Comparison of ENCODE assay signal across 15 cellular contexts in the genomic region with DNA sequence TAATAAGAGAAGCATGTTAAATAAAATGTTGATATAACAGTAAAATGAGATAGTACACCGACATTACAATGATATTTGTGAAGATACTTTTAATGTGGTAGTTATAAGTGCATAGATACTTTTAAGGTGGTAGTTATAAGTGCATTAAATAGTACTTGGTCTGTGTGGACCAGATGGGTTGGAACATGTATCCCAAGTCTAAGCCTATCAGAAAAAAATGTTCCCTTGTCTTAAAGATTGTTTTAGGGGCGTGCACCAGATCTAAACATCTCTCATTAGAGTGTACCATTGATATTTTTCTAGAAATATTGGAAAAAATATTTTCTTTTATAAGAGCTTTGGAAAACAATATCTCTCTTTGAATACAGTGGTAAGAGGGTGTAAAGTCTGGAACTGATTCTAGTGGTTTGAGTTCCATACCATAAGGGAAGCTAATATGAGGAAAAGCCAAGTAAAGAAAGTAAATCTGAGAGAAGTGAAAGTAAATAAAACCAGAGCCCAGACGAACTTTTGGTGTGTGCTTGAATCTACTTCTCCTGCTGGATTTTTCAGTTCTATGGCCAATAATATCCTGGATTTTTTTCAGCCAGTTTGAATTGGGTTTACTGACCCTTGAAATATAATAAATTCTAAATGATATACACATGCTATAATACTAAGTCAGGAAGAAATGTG.
DNase-seq lines count a peak whose midpoint lies in the region; ATAC-seq and TF ChIP-seq lines count a peak whose summit lies in the region.
"Had no signal": no experiment of that assay in that cellular context is flagged by ENCODE, and none has a peak within 500 bp of the region (broad histone marks: within the 10 kb centered on the region; RNA-seq: fewer than 3 reads in every experiment).

No MANE protein-coding gene starts in this region.

- H4K8ac ChIP-seq in IMR-90 (ENCODE audit: low read depth in 2 of 2, low read length in 2 of 2) = no peak overlapping the region

- H2BK5ac ChIP-seq in IMR-90 (ENCODE audit: low read depth, low read length, poor library complexity, severe bottlenecking) = no peak overlapping the region

- no peak for TF ChIP-seq CTCF in AG10803 (conservative IDR thresholded peaks at IDR 0.05; ENCODE audit: low read length)
- TF ChIP-seq CTCF in IMR-90 (conservative IDR thresholded peaks at IDR 0.05; ENCODE audit: low read depth, low read length) = no peak
- TF ChIP-seq CTCF in WI38 (IDR thresholded peaks at IDR 0.05; ENCODE audit: low read depth, low read length) = no peak
- no peak for TF ChIP-seq CTCF in left lung (IDR thresholded peaks at IDR 0.05)
- no peak for TF ChIP-seq CTCF in coronary artery (IDR thresholded peaks at IDR 0.05)
- no peak for TF ChIP-seq CTCF in esophagus squamous epithelium (IDR thresholded peaks at IDR 0.05)

- no peaks in the 10 kb centered on the region for H3K4me1 Mint-ChIP-seq in activated CD4-positive, alpha-beta memory T cell treated with anti-CD3 and anti-CD28 coated beads for 36 hours (ENCODE audit: low read depth)
- H3K4me1 Mint-ChIP-seq: CD4-positive, CD25-positive, alpha-beta regulatory T cell had no signal

- no peak overlapping the region for H3K4me3 Mint-ChIP-seq in activated CD4-positive, alpha-beta memory T cell treated with anti-CD3 and anti-CD28 coated beads for 36 hours
- H3K4me3 Mint-ChIP-seq: CD4-positive, CD25-positive, alpha-beta regulatory T cell had no signal

- POLR2A ChIA-PET in IMR-90 (lab: Charles Lee; ENCODE audit: unreplicated experiment) = no interaction called here
- POLR2A ChIA-PET in activated CD4-positive, alpha-beta memory T cell treated with anti-CD3 and anti-CD28 coated beads for 36 hours (lab: Charles Lee) = no interaction called here

- no peaks in the 10 kb centered on the region for H3K36me3 ChIP-seq in IMR-90 (ENCODE audit: control insufficient read depth, insufficient read depth, low read length)
- H3K36me3 ChIP-seq in left lung = no peaks in the 10 kb centered on the region
- no peaks in the 10 kb centered on the region for H3K36me3 ChIP-seq in esophagus squamous epithelium
- H3K36me3 ChIP-seq: ovary had no signal

- no peak for TF ChIP-seq POLR2A in IMR-90 (IDR thresholded peaks at IDR 0.05; ENCODE audit: low read depth, low read length)
- no peak for TF ChIP-seq POLR2A in esophagus squamous epithelium (IDR thresholded peaks at IDR 0.05)

- peak overlapping the region; percentile 42; the same call in 1 of the 2 replicates for H3K9ac ChIP-seq in IMR-90 (ENCODE audit: low read depth, low read length)

- no peak overlapping the region for H3K14ac ChIP-seq in IMR-90 (replicated peaks; ENCODE audit: low read depth, low read length)

- H2AFZ ChIP-seq in IMR-90 (replicated peaks; ENCODE audit: low read length, poor library complexity) = no peak overlapping the region

- H3K27ac Mint-ChIP-seq in activated CD4-positive, alpha-beta memory T cell treated with anti-CD3 and anti-CD28 coated beads for 36 hours = no peak overlapping the region
- H3K27ac Mint-ChIP-seq: CD4-positive, CD25-positive, alpha-beta regulatory T cell had no signal

- peak overlapping the region; percentile 46 for H3K4me3 ChIP-seq in AG10803 (ENCODE audit: low read length)
- peak overlapping the region; percentile 38; the same call in 1 of the 2 replicates for H3K4me3 ChIP-seq in IMR-90 (ENCODE audit: insufficient read depth, low read depth, low read length)
- H3K4me3 ChIP-seq in WI38 (ENCODE audit: low read depth, low read length) = peak overlapping the region; percentile 11
- no peak overlapping the region for H3K4me3 ChIP-seq in left lung
- no peak overlapping the region for H3K4me3 ChIP-seq in coronary artery
- no peak overlapping the region for H3K4me3 ChIP-seq in esophagus squamous epithelium
- H3K4me3 ChIP-seq: ovary had no signal

- no peaks in the 10 kb centered on the region for H3K27me3 Mint-ChIP-seq in activated CD4-positive, alpha-beta memory T cell treated with anti-CD3 and anti-CD28 coated beads for 36 hours
- H3K27me3 Mint-ChIP-seq: CD4-positive, CD25-positive, alpha-beta regulatory T cell had no signal

- H3K23ac ChIP-seq in IMR-90 (ENCODE audit: low read depth, low read length) = no peak overlapping the region

- in situ Hi-C loops in IMR-90 (cut with MboI; ENCODE audit: low sequenced_read_pairs) = no loop called here

- no peak overlapping the region for H3K4ac ChIP-seq in IMR-90 (ENCODE audit: low read depth, low read length)

- peak; percentile 63 for ATAC-seq in IMR-90 (ENCODE audit: low read depth)
- peak; percentile 25 for ATAC-seq in left lung

- no peak overlapping the region for H4K91ac ChIP-seq in IMR-90 (ENCODE audit: insufficient read depth, low read depth, low read length)

- no peak overlapping the region for H3K56ac ChIP-seq in IMR-90 (ENCODE audit: extremely low read depth, insufficient read depth, low read length)

- H2AK9ac ChIP-seq in IMR-90 (replicated peaks; ENCODE audit: low read depth, low read length, poor library complexity) = no peak overlapping the region

- H3K27ac ChIP-seq in IMR-90 (ENCODE audit: insufficient read depth, low read length) (peak overlapping the region; percentile 40; the same call in 1 of the 2 replicates), left lung (no peak overlapping the region), coronary artery (no peak overlapping the region), esophagus squamous epithelium (no peak overlapping the region)
- H3K27ac ChIP-seq: HL-60, ovary had no signal

- no CpG with 5 or more reads among the region's 3 CpGs for WGBS in IMR-90 (ENCODE audit: extremely low coverage in 2 of 2, insufficient read length in 1 of 2), 2 experiments
- WGBS in esophagus squamous epithelium, 2 donors = 50 to 56% methylated on average over 3 of the region's 3 CpGs

- H3K27me3 ChIP-seq in IMR-90 (ENCODE audit: control insufficient read depth, insufficient read depth, low read length) = no peaks in the 10 kb centered on the region
- no peaks in the 10 kb centered on the region for H3K27me3 ChIP-seq in left lung
- H3K27me3 ChIP-seq in esophagus squamous epithelium = no peaks in the 10 kb centered on the region
- H3K27me3 ChIP-seq: ovary had no signal

- peak overlapping the region; percentile 94 for H3K4me2 ChIP-seq in IMR-90 (ENCODE audit: low read depth, low read length)

- H2BK20ac ChIP-seq in IMR-90 (ENCODE audit: low read depth, low read length) = no peak overlapping the region

- H3K9me1 ChIP-seq in IMR-90 (ENCODE audit: insufficient read depth, low read length) = no peaks in the 10 kb centered on the region

- CTCF ChIA-PET in IMR-90 (lab: Yijun Ruan, JAX) = no interaction called here
- CTCF ChIA-PET in activated CD4-positive, alpha-beta memory T cell treated with anti-CD3 and anti-CD28 coated beads for 36 hours (lab: Charles Lee) = no interaction called here

- no peaks in the 10 kb centered on the region for H3K9me3 ChIP-seq in IMR-90 (ENCODE audit: control insufficient read depth, insufficient read depth, low read length)
- no peaks in the 10 kb centered on the region for H3K9me3 ChIP-seq in left lung
- H3K9me3 ChIP-seq in esophagus squamous epithelium = no peaks in the 10 kb centered on the region
- H3K9me3 ChIP-seq: ovary had no signal

- DNase-seq in AG10803 (ENCODE audit: low read depth) (no peak), IMR-90 (no peak), left lung (no peak), coronary artery (ENCODE audit: low spot score) (no peak), DMS 273 treated with DMSO at 0.1 percent for 48 hours (lab: John Stamatoyannopoulos, UW) (no peak), esophagus squamous epithelium (lab: John Stamatoyannopoulos, UW) (no peak)
- DNase-seq in activated CD4-positive, alpha-beta memory T cell treated with anti-CD3 and anti-CD28 coated beads for 36 hours = no peak
- DNase-seq: CD4-positive, CD25-positive, alpha-beta regulatory T cell; head of caudate nucleus; NCI-H2029 treated with DMSO at 0.1 percent for 48 hours; NCI-H774; ovary; stimulated activated CD4-positive, alpha-beta T cell treated with anti-CD3 and anti-CD28 coated beads, Interleukin-12 subunit alpha, Interleukin-12 subunit beta, amount 100 ng/mL, for 4 hours had no signal

- H4K5ac ChIP-seq in IMR-90 (ENCODE audit: low read depth, low read length) = peak overlapping the region; percentile 68; the same call in 1 of the 2 replicates

- dilution Hi-C loops in IMR-90 (cut with HindIII; ENCODE audit: low sequenced_read_pairs, unreplicated experiment) = no loop called here

- no TSS peak for BruUV-seq in IMR-90 (replicated peaks; lab: Mats Ljungman, UMichigan)

- H3K36me3 Mint-ChIP-seq in activated CD4-positive, alpha-beta memory T cell treated with anti-CD3 and anti-CD28 coated beads for 36 hours = no peaks in the 10 kb centered on the region
- H3K36me3 Mint-ChIP-seq: CD4-positive, CD25-positive, alpha-beta regulatory T cell had no signal

- H3K4me1 ChIP-seq in IMR-90 (ENCODE audit: control insufficient read depth, insufficient read depth, low read length) (no peaks in the 10 kb centered on the region), left lung (no peaks in the 10 kb centered on the region), esophagus squamous epithelium (no peaks in the 10 kb centered on the region)

- no peak overlapping the region for H2BK120ac ChIP-seq in IMR-90 (ENCODE audit: low read depth, low read length)

- peaks cover 2% of the 10 kb centered on the region for H3K9me3 Mint-ChIP-seq in activated CD4-positive, alpha-beta memory T cell treated with anti-CD3 and anti-CD28 coated beads for 36 hours

- H2BK15ac ChIP-seq in IMR-90 (ENCODE audit: low read depth, low read length) = no peak overlapping the region

- no peaks in the 10 kb centered on the region for H4K20me1 ChIP-seq in IMR-90 (ENCODE audit: insufficient read depth, low read length)

- no peak for TF ChIP-seq RAD21 in IMR-90 (IDR thresholded peaks at IDR 0.05; ENCODE audit: low read length)

- peak overlapping the region; percentile 59; the same call in 1 of the 2 replicates for H3K18ac ChIP-seq in IMR-90 (ENCODE audit: low read depth, low read length)

- no peak overlapping the region for H2AK5ac ChIP-seq in IMR-90 (ENCODE audit: low read depth, low read length)

- intact Hi-C loops in IMR-90 (cut with micrococcal nuclease) (no loop called here), left lung (cut with DNase I) (no loop called here), esophagus squamous epithelium (cut with DNase I) (no loop called here)
- intact Hi-C loops in activated CD4-positive, alpha-beta memory T cell treated with anti-CD3 and anti-CD28 coated beads for 36 hours (cut with micrococcal nuclease) = no loop called here

- no peaks in the 10 kb centered on the region for H3K79me1 ChIP-seq in IMR-90 (ENCODE audit: low read depth in 1 of 2, low read length in 2 of 2)

TF ChIP-seq in IMR-90, 13 proteins besides CTCF, POLR2A, EP300 and RAD21 (continues in another document):
- TF ChIP-seq, protein P1, sequence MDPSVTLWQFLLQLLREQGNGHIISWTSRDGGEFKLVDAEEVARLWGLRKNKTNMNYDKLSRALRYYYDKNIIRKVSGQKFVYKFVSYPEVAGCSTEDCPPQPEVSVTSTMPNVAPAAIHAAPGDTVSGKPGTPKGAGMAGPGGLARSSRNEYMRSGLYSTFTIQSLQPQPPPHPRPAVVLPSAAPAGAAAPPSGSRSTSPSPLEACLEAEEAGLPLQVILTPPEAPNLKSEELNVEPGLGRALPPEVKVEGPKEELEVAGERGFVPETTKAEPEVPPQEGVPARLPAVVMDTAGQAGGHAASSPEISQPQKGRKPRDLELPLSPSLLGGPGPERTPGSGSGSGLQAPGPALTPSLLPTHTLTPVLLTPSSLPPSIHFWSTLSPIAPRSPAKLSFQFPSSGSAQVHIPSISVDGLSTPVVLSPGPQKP (IDR thresholded peaks at IDR 0.05; ENCODE audit: borderline replicate concordance, low read depth, low read length) = no peak

Comparison
In these comparisons a context has a peak if more than half of its experiments do, and no peak if none do; other contexts are left out.
1. H3K4me3 ChIP-seq: peak in AG10803 (single experiment), IMR-90 (single experiment) and WI38 (single experiment); none in left lung (0 of 2), coronary artery (single experiment) and esophagus squamous epithelium (0 of 4).